In genomic region chr5:6280425-6281100, GRCh38 we compare ENCODE assay signal across 23 cellular contexts.
"Had no signal": no experiment of that assay in that cellular context is flagged by ENCODE, and none has a peak within 500 bp of the region (broad histone marks: within the 10 kb centered on the region; RNA-seq: fewer than 3 reads in every experiment).

No MANE protein-coding gene starts in this region.

- H3K4me1 ChIP-seq: left lung, prostate gland, sigmoid colon, transverse colon, upper lobe of left lung, vagina had no signal

- H3K27ac Mint-ChIP-seq: mesothelial cell of epicardium; naive thymus-derived CD4-positive, alpha-beta T cell; natural killer cell treated with Interleukin-12 subunit alpha and Interleukin-12 subunit beta and Interleukin-15 and Interleukin-18, amount 100 ng/mL, for 72 hours; stimulated activated effector memory CD8-positive, alpha-beta T cell treated with anti-CD3 and anti-CD28 coated beads, Interleukin-12 subunit alpha, Interleukin-12 subunit beta, amount 100 ng/mL, for 72 hours; stimulated activated naive CD8-positive, alpha-beta T cell treated with anti-CD3 and anti-CD28 coated beads, Interleukin-15, amount 100 ng/mL, for 72 hours had no signal

- H3K27ac ChIP-seq: left lung, ovary, prostate gland, sigmoid colon, transverse colon, upper lobe of left lung, vagina had no signal

- H3K4me1 Mint-ChIP-seq: stimulated activated effector memory CD8-positive, alpha-beta T cell treated with anti-CD3 and anti-CD28 coated beads, Interleukin-12 subunit alpha, Interleukin-12 subunit beta, amount 100 ng/mL, for 72 hours had no signal

- H3K36me3 Mint-ChIP-seq: mesothelial cell of epicardium; naive thymus-derived CD4-positive, alpha-beta T cell; natural killer cell treated with Interleukin-12 subunit alpha and Interleukin-12 subunit beta and Interleukin-15 and Interleukin-18, amount 100 ng/mL, for 72 hours; stimulated activated effector memory CD8-positive, alpha-beta T cell treated with anti-CD3 and anti-CD28 coated beads, Interleukin-12 subunit alpha, Interleukin-12 subunit beta, amount 100 ng/mL, for 72 hours had no signal

- H3K27me3 ChIP-seq: left lung, ovary, sigmoid colon, spleen, transverse colon, upper lobe of left lung, vagina had no signal

- ATAC-seq: left cardiac atrium; left lung; naive thymus-derived CD4-positive, alpha-beta T cell; right cardiac atrium; stimulated activated effector memory CD8-positive, alpha-beta T cell treated with anti-CD3 and anti-CD28 coated beads, Interleukin-12 subunit alpha, Interleukin-12 subunit beta, amount 100 ng/mL, for 72 hours; stimulated activated naive CD8-positive, alpha-beta T cell treated with anti-CD3 and anti-CD28 coated beads, Interleukin-15, amount 100 ng/mL, for 72 hours had no signal

- H3K36me3 ChIP-seq: left lung, ovary, prostate gland, sigmoid colon, spleen, transverse colon, upper lobe of left lung, vagina had no signal

- DNase-seq: kidney glomerular epithelial cell; left cardiac atrium; mesendoderm; naive thymus-derived CD4-positive, alpha-beta T cell; ovary; retina; right cardiac atrium; sigmoid colon; small intestine; spleen; stimulated activated CD4-positive, alpha-beta T cell treated with anti-CD3 and anti-CD28 coated beads, Interleukin-4, amount 100 ng/mL, for 24 hours; stimulated activated naive CD4-positive, alpha-beta T cell treated with Interleukin-2 at 50 U/mL for 16 hours; stimulated activated naive CD8-positive, alpha-beta T cell treated with anti-CD3 and anti-CD28 coated beads, Interleukin-15, amount 100 ng/mL, for 72 hours; transverse colon; upper lobe of left lung had no signal

- FAIRE-seq: keratinocyte, small intestine had no signal

- H3K9me3 Mint-ChIP-seq: mesothelial cell of epicardium; natural killer cell treated with Interleukin-12 subunit alpha and Interleukin-12 subunit beta and Interleukin-15 and Interleukin-18, amount 100 ng/mL, for 72 hours; stimulated activated effector memory CD8-positive, alpha-beta T cell treated with anti-CD3 and anti-CD28 coated beads, Interleukin-12 subunit alpha, Interleukin-12 subunit beta, amount 100 ng/mL, for 72 hours; stimulated activated naive CD8-positive, alpha-beta T cell treated with anti-CD3 and anti-CD28 coated beads, Interleukin-15, amount 100 ng/mL, for 72 hours had no signal

- H3K4me3 Mint-ChIP-seq: mesothelial cell of epicardium; natural killer cell treated with Interleukin-12 subunit alpha and Interleukin-12 subunit beta and Interleukin-15 and Interleukin-18, amount 100 ng/mL, for 72 hours; stimulated activated effector memory CD8-positive, alpha-beta T cell treated with anti-CD3 and anti-CD28 coated beads, Interleukin-12 subunit alpha, Interleukin-12 subunit beta, amount 100 ng/mL, for 72 hours had no signal

- H3K9me3 ChIP-seq: ovary, prostate gland, sigmoid colon, transverse colon, upper lobe of left lung, vagina had no signal

- H3K4me3 ChIP-seq: left lung, lung, ovary, prostate gland, sigmoid colon, transverse colon, upper lobe of left lung, vagina had no signal
